1 cellular context compared by ENCODE assay signal in the genomic region with DNA sequence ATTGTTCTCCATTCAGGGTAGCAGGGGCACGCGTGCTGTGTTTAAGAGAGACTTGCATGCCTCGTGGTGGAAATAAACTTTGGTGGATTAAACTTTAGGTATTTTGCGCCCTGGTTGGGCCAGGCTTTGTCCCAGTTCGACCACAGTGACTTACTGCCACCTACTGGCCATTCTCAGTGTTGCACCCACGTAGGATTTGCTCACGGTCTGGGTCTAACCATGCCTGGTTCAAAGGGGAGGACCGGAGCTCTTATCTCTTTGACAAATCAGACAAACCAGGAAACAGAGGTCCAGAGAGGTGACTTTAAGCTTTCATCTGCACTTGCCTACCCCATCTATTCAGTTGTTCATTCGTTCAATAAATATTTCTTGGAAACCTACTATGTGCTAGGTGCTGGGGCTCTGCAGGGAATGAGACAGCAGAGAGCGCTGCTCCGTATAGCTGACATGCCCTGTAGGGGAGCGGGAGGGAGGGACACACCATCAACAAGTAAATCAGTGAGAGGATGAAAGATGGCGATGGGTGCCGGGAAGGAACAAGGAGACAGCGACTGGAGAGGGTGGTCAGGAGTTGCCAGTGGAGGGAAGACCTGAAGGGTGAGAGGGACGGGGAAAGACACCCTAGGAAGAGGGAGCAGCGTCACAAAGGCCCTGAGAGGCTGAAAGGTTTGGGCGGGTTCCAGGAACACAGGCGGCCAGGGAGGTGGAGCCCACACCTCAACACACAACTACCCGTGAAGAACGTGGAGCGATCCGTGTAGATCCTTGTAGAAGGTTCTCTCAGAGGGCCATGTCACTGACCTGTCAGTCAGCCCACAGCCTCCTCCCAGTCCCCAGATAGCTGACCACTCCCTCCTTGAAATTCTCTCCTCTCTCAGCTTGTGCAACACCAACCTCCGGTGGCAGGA.
TF ChIP-seq lines count a peak whose summit lies in the region.

No MANE protein-coding gene starts in this region.

TF ChIP-seq in HepG2, 621 proteins besides CTCF, POLR2A, EP300 and RAD21 (continued from another document and continues in another):
- TF ChIP-seq, protein P1, sequence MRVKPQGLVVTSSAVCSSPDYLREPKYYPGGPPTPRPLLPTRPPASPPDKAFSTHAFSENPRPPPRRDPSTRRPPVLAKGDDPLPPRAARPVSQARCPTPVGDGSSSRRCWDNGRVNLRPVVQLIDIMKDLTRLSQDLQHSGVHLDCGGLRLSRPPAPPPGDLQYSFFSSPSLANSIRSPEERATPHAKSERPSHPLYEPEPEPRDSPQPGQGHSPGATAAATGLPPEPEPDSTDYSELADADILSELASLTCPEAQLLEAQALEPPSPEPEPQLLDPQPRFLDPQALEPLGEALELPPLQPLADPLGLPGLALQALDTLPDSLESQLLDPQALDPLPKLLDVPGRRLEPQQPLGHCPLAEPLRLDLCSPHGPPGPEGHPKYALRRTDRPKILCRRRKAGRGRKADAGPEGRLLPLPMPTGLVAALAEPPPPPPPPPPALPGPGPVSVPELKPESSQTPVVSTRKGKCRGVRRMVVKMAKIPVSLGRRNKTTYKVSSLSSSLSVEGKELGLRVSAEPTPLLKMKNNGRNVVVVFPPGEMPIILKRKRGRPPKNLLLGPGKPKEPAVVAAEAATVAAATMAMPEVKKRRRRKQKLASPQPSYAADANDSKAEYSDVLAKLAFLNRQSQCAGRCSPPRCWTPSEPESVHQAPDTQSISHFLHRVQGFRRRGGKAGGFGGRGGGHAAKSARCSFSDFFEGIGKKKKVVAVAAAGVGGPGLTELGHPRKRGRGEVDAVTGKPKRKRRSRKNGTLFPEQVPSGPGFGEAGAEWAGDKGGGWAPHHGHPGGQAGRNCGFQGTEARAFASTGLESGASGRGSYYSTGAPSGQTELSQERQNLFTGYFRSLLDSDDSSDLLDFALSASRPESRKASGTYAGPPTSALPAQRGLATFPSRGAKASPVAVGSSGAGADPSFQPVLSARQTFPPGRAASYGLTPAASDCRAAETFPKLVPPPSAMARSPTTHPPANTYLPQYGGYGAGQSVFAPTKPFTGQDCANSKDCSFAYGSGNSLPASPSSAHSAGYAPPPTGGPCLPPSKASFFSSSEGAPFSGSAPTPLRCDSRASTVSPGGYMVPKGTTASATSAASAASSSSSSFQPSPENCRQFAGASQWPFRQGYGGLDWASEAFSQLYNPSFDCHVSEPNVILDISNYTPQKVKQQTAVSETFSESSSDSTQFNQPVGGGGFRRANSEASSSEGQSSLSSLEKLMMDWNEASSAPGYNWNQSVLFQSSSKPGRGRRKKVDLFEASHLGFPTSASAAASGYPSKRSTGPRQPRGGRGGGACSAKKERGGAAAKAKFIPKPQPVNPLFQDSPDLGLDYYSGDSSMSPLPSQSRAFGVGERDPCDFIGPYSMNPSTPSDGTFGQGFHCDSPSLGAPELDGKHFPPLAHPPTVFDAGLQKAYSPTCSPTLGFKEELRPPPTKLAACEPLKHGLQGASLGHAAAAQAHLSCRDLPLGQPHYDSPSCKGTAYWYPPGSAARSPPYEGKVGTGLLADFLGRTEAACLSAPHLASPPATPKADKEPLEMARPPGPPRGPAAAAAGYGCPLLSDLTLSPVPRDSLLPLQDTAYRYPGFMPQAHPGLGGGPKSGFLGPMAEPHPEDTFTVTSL (CRISPR knock-in tag; IDR thresholded peaks at IDR 0.05; ENCODE audit: borderline replicate concordance), result peak; percentile 46; the same call in 1 of the 2 replicates
- TF ChIP-seq KLF11 (CRISPR knock-in tag; IDR thresholded peaks at IDR 0.05) (no peak), MTF1 (CRISPR knock-in tag; IDR thresholded peaks at IDR 0.05) (no peak), CC2D1A (CRISPR knock-in tag; IDR thresholded peaks at IDR 0.05) (no peak), ZFP62 (CRISPR knock-in tag; IDR thresholded peaks at IDR 0.05) (no peak), ZNF619 (CRISPR knock-in tag; IDR thresholded peaks at IDR 0.05) (no peak), ZNF317 (CRISPR knock-in tag; IDR thresholded peaks at IDR 0.05) (no peak), IKZF1 (IDR thresholded peaks at IDR 0.05) (no peak), ATF7 (IDR thresholded peaks at IDR 0.05) (no peak), ATF7 (CRISPR knock-in tag; IDR thresholded peaks at IDR 0.05) (no peak), PLRG1 (conservative IDR thresholded peaks at IDR 0.05) (no peak), ZNF101 (CRISPR knock-in tag; IDR thresholded peaks at IDR 0.05; ENCODE audit: borderline replicate concordance, low read depth) (no peak), ZSCAN31 (CRISPR knock-in tag; IDR thresholded peaks at IDR 0.05; ENCODE audit: low read depth) (no peak; the same call in 1 of the 2 replicates), DMAP1 (CRISPR knock-in tag; IDR thresholded peaks at IDR 0.05) (no peak), CBX2 (IDR thresholded peaks at IDR 0.05; ENCODE audit: low read depth, low read length) (no peak), CBX2 (CRISPR knock-in tag; IDR thresholded peaks at IDR 0.05; ENCODE audit: low read depth) (no peak), SETDB1 (CRISPR knock-in tag; IDR thresholded peaks at IDR 0.05; ENCODE audit: borderline replicate concordance) (no peak), PHF20 (CRISPR knock-in tag; IDR thresholded peaks at IDR 0.05) (0 out of 2 replicates have a peak, but pooled peaks have one; percentile 17), TRIM24 (CRISPR knock-in tag; IDR thresholded peaks at IDR 0.05) (no peak), TSC22D2 (CRISPR knock-in tag; IDR thresholded peaks at IDR 0.05; ENCODE audit: borderline replicate concordance) (0 out of 2 replicates have a peak, but pooled peaks have one; percentile 38), SP1 (IDR thresholded peaks at IDR 0.05) (no peak), SP1 (CRISPR knock-in tag; IDR thresholded peaks at IDR 0.05) (no peak), ZNF460 (CRISPR knock-in tag; IDR thresholded peaks at IDR 0.05; ENCODE audit: borderline replicate concordance) (no peak), CHD4 (IDR thresholded peaks at IDR 0.05; ENCODE audit: borderline replicate concordance, low read length) (no peak; the same call in 1 of the 2 replicates), HNRNPLL (IDR thresholded peaks at IDR 0.05; ENCODE audit: low read depth, low read length, poor library complexity, severe bottlenecking) (no peak), ZNF782 (CRISPR knock-in tag; IDR thresholded peaks at IDR 0.05; ENCODE audit: borderline replicate concordance) (no peak), TGIF2 (CRISPR knock-in tag; IDR thresholded peaks at IDR 0.05) (no peak), MXD4 (CRISPR knock-in tag; IDR thresholded peaks at IDR 0.05) (no peak), TBX2 (CRISPR knock-in tag; IDR thresholded peaks at IDR 0.05; ENCODE audit: borderline replicate concordance) (peak; percentile 51), ZNF543 (CRISPR knock-in tag; IDR thresholded peaks at IDR 0.05) (no peak), NAIF1 (CRISPR knock-in tag; IDR thresholded peaks at IDR 0.05; ENCODE audit: borderline replicate concordance) (no peak), ELF3 (CRISPR knock-in tag; IDR thresholded peaks at IDR 0.05) (peak; percentile 89), FLYWCH1 (CRISPR knock-in tag; IDR thresholded peaks at IDR 0.05) (no peak), BHLHE40 (IDR thresholded peaks at IDR 0.05; ENCODE audit: low read length) (no peak), ZNF780A (CRISPR knock-in tag; IDR thresholded peaks at IDR 0.05) (no peak)
- TF ChIP-seq, protein P2, sequence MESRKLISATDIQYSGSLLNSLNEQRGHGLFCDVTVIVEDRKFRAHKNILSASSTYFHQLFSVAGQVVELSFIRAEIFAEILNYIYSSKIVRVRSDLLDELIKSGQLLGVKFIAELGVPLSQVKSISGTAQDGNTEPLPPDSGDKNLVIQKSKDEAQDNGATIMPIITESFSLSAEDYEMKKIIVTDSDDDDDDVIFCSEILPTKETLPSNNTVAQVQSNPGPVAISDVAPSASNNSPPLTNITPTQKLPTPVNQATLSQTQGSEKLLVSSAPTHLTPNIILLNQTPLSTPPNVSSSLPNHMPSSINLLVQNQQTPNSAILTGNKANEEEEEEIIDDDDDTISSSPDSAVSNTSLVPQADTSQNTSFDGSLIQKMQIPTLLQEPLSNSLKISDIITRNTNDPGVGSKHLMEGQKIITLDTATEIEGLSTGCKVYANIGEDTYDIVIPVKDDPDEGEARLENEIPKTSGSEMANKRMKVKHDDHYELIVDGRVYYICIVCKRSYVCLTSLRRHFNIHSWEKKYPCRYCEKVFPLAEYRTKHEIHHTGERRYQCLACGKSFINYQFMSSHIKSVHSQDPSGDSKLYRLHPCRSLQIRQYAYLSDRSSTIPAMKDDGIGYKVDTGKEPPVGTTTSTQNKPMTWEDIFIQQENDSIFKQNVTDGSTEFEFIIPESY (CRISPR knock-in tag; IDR thresholded peaks at IDR 0.05), result 0 out of 2 replicates have a peak, but pooled peaks have one; percentile 1
- TF ChIP-seq, protein P3, sequence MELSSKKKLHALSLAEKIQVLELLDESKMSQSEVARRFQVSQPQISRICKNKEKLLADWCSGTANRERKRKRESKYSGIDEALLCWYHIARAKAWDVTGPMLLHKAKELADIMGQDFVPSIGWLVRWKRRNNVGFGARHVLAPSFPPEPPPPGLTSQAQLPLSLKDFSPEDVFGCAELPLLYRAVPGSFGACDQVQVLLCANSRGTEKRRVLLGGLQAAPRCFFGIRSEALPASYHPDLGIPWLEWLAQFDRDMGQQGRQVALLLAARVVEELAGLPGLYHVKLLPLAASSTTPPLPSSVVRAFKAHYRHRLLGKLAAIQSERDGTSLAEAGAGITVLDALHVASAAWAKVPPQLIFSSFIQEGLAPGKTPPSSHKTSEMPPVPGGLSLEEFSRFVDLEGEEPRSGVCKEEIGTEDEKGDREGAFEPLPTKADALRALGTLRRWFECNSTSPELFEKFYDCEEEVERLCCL (CRISPR knock-in tag; IDR thresholded peaks at IDR 0.05; ENCODE audit: borderline replicate concordance), result no peak
- TF ChIP-seq, protein P4, sequence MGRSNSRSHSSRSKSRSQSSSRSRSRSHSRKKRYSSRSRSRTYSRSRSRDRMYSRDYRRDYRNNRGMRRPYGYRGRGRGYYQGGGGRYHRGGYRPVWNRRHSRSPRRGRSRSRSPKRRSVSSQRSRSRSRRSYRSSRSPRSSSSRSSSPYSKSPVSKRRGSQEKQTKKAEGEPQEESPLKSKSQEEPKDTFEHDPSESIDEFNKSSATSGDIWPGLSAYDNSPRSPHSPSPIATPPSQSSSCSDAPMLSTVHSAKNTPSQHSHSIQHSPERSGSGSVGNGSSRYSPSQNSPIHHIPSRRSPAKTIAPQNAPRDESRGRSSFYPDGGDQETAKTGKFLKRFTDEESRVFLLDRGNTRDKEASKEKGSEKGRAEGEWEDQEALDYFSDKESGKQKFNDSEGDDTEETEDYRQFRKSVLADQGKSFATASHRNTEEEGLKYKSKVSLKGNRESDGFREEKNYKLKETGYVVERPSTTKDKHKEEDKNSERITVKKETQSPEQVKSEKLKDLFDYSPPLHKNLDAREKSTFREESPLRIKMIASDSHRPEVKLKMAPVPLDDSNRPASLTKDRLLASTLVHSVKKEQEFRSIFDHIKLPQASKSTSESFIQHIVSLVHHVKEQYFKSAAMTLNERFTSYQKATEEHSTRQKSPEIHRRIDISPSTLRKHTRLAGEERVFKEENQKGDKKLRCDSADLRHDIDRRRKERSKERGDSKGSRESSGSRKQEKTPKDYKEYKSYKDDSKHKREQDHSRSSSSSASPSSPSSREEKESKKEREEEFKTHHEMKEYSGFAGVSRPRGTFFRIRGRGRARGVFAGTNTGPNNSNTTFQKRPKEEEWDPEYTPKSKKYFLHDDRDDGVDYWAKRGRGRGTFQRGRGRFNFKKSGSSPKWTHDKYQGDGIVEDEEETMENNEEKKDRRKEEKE (IDR thresholded peaks at IDR 0.05), result no peak
- TF ChIP-seq, protein P5, sequence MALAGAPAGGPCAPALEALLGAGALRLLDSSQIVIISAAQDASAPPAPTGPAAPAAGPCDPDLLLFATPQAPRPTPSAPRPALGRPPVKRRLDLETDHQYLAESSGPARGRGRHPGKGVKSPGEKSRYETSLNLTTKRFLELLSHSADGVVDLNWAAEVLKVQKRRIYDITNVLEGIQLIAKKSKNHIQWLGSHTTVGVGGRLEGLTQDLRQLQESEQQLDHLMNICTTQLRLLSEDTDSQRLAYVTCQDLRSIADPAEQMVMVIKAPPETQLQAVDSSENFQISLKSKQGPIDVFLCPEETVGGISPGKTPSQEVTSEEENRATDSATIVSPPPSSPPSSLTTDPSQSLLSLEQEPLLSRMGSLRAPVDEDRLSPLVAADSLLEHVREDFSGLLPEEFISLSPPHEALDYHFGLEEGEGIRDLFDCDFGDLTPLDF (CRISPR knock-in tag; IDR thresholded peaks at IDR 0.05), result no peak
- TF ChIP-seq, protein P6, sequence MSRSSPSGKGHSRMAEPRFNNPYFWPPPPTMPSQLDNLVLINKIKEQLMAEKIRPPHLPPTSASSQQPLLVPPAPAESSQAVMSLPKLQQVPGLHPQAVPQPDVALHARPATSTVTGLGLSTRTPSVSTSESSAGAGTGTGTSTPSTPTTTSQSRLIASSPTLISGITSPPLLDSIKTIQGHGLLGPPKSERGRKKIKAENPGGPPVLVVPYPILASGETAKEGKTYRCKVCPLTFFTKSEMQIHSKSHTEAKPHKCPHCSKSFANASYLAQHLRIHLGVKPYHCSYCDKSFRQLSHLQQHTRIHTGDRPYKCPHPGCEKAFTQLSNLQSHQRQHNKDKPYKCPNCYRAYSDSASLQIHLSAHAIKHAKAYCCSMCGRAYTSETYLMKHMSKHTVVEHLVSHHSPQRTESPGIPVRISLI (CRISPR knock-in tag; IDR thresholded peaks at IDR 0.05; ENCODE audit: borderline replicate concordance), result no peak
- TF ChIP-seq, protein P7, sequence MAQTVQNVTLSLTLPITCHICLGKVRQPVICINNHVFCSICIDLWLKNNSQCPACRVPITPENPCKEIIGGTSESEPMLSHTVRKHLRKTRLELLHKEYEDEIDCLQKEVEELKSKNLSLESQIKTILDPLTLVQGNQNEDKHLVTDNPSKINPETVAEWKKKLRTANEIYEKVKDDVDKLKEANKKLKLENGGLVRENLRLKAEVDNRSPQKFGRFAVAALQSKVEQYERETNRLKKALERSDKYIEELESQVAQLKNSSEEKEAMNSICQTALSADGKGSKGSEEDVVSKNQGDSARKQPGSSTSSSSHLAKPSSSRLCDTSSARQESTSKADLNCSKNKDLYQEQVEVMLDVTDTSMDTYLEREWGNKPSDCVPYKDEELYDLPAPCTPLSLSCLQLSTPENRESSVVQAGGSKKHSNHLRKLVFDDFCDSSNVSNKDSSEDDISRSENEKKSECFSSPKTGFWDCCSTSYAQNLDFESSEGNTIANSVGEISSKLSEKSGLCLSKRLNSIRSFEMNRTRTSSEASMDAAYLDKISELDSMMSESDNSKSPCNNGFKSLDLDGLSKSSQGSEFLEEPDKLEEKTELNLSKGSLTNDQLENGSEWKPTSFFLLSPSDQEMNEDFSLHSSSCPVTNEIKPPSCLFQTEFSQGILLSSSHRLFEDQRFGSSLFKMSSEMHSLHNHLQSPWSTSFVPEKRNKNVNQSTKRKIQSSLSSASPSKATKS (CRISPR knock-in tag; IDR thresholded peaks at IDR 0.05), result no peak
- TF ChIP-seq, protein P8, sequence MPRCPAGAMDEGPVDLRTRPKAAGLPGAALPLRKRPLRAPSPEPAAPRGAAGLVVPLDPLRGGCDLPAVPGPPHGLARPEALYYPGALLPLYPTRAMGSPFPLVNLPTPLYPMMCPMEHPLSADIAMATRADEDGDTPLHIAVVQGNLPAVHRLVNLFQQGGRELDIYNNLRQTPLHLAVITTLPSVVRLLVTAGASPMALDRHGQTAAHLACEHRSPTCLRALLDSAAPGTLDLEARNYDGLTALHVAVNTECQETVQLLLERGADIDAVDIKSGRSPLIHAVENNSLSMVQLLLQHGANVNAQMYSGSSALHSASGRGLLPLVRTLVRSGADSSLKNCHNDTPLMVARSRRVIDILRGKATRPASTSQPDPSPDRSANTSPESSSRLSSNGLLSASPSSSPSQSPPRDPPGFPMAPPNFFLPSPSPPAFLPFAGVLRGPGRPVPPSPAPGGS (CRISPR knock-in tag; IDR thresholded peaks at IDR 0.05), result no peak
- TF ChIP-seq, protein P9, sequence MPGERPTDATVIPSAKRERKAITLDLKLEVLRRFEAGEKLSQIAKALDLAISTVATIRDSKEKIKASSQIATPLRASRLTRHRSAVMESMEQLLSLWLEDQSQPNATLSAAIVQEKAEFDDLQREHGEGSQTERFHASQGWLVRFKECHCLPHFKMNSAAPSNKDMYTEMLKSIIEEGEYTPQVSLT (CRISPR knock-in tag; IDR thresholded peaks at IDR 0.05; ENCODE audit: borderline replicate concordance, low read depth), result no peak
